Comparison of ENCODE assay signal across 8 cellular contexts in the genomic region with DNA sequence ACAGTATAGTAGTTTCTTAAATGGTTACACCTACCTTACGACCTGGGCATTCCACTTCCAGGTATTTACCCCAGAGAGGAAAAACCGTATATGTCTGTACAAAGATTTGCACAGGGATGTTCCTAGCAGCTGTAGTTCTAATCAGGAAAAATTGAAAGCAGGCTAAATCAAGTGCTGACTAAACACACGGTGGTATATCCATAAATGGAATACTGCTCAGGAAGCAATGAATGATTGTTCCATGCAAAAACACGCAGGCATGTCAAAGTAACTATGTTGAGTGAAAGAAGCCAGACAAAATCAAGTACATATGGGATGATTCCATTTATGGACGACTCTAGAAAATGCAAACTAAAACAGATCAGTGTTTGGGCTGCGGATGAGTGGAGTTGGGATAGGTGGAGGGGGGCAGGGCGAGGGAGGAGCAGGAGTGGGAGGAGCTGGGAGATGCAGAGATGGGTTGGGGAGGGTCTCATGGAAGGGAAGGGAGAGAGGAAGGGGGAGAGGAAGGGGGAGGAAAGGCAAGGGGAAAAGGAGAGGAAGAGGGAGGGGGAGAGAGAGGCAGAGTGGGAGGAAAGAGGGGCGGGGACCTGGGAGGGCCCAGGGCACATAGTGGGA. TPM values are rescaled to one million over a fixed set of nuclear protein-coding genes. Genes with fewer than 3 reads are reported as not detected.
DNase-seq lines count a peak whose midpoint lies in the region; ATAC-seq and TF ChIP-seq lines count a peak whose summit lies in the region.

No MANE protein-coding gene starts in this region.

- TF ChIP-seq EP300 in gastroesophageal sphincter (IDR thresholded peaks at IDR 0.05) = no peak

- ATAC-seq in activated CD8-positive, alpha-beta T cell treated with anti-CD3 and anti-CD28 coated beads for 36 hours = no peak
- ATAC-seq in gastroesophageal sphincter (peak; percentile 4), GM19463 (IDR thresholded peaks at IDR 0.05; ENCODE audit: unreplicated experiment) (no peak)
- no peak for ATAC-seq in stimulated activated memory B cell treated with anti-CD40 and anti-IgM and Interleukin-4, amounts not matched to agents 10 μg/mL and 1 μg/mL and 100 μg/mL, for 72 hours

- peaks cover 0 to 38% (median 0%) of the 10 kb centered on the region in 3 donors for H3K4me1 ChIP-seq in gastroesophageal sphincter

- POLR2A ChIA-PET in activated CD8-positive, alpha-beta T cell treated with anti-CD3 and anti-CD28 coated beads for 36 hours (lab: Charles Lee) = no interaction called here

- peaks cover 0 to 4% (median 0%) of the 10 kb centered on the region in 3 donors for H3K9me3 ChIP-seq in gastroesophageal sphincter

- no peak for TF ChIP-seq CTCF in HFF-Myc (IDR thresholded peaks at IDR 0.05; ENCODE audit: low read depth, low read length, missing control alignments)
- no peak for TF ChIP-seq CTCF in activated CD8-positive, alpha-beta T cell treated with anti-CD3 and anti-CD28 coated beads for 36 hours (IDR thresholded peaks at IDR 0.05)
- TF ChIP-seq CTCF in gastroesophageal sphincter (IDR thresholded peaks at IDR 0.05) = no peak

- H3K27me3 Mint-ChIP-seq in activated CD8-positive, alpha-beta T cell treated with anti-CD3 and anti-CD28 coated beads for 36 hours = no peaks in the 10 kb centered on the region
- H3K27me3 Mint-ChIP-seq in stimulated activated memory B cell treated with anti-CD40 and anti-IgM and Interleukin-4, amounts not matched to agents 10 μg/mL and 1 μg/mL and 100 μg/mL, for 72 hours = no peaks in the 10 kb centered on the region

- peaks cover 20% of the 10 kb centered on the region for H3K4me1 Mint-ChIP-seq in activated CD8-positive, alpha-beta T cell treated with anti-CD3 and anti-CD28 coated beads for 36 hours (ENCODE audit: low read depth)
- peaks cover 30% of the 10 kb centered on the region for H3K4me1 Mint-ChIP-seq in stimulated activated memory B cell treated with anti-CD40 and anti-IgM and Interleukin-4, amounts not matched to agents 10 μg/mL and 1 μg/mL and 100 μg/mL, for 72 hours

- H3K27me3 ChIP-seq in gastroesophageal sphincter = no peaks in the 10 kb centered on the region

- TF ChIP-seq POLR2A in gastroesophageal sphincter (IDR thresholded peaks at IDR 0.05) = no peak

- H3K36me3 Mint-ChIP-seq in activated CD8-positive, alpha-beta T cell treated with anti-CD3 and anti-CD28 coated beads for 36 hours (ENCODE audit: low read depth) = no peaks in the 10 kb centered on the region
- H3K36me3 Mint-ChIP-seq in stimulated activated memory B cell treated with anti-CD40 and anti-IgM and Interleukin-4, amounts not matched to agents 10 μg/mL and 1 μg/mL and 100 μg/mL, for 72 hours = no peaks in the 10 kb centered on the region

- H3K9me3 Mint-ChIP-seq in activated CD8-positive, alpha-beta T cell treated with anti-CD3 and anti-CD28 coated beads for 36 hours = peaks cover 3% of the 10 kb centered on the region
- H3K9me3 Mint-ChIP-seq in stimulated activated memory B cell treated with anti-CD40 and anti-IgM and Interleukin-4, amounts not matched to agents 10 μg/mL and 1 μg/mL and 100 μg/mL, for 72 hours = peaks cover 7% of the 10 kb centered on the region

- CTCF ChIA-PET in activated CD8-positive, alpha-beta T cell treated with anti-CD3 and anti-CD28 coated beads for 36 hours (lab: Charles Lee) = no interaction called here

- peak overlapping the region; percentile 30 to 99 (median 98) for H3K27ac ChIP-seq in gastroesophageal sphincter

- peak overlapping the region; percentile 56 for H3K4me3 ChIP-seq in HFF-Myc (replicated peaks; ENCODE audit: low read depth, low read length)
- peak overlapping the region; percentile 39 to 81 for H3K4me3 ChIP-seq in gastroesophageal sphincter

- 2 to 11% methylated on average over 6 to 7 of the region's 8 CpGs for WGBS in gastroesophageal sphincter (ENCODE audit: low coverage in 1 of 2), 2 donors

- DNase-seq in HFF-Myc (ENCODE audit: extremely low read depth, low read depth) = no peak
- DNase-seq in activated CD8-positive, alpha-beta T cell treated with anti-CD3 and anti-CD28 coated beads for 36 hours = no peak
- DNase-seq in medulla oblongata (ENCODE audit: extremely low spot score) = no peak
- DNase-seq in T1000 (lab: John Stamatoyannopoulos, UW) = no peak
- DNase-seq in activated CD8-positive, alpha-beta memory T cell treated with anti-CD3 and anti-CD28 coated beads, Interleukin-2, amount 50 U/mL, for 4 hours = no peak

- peak overlapping the region; percentile 71 for H3K4me3 Mint-ChIP-seq in activated CD8-positive, alpha-beta T cell treated with anti-CD3 and anti-CD28 coated beads for 36 hours
- peak overlapping the region; percentile 85 for H3K4me3 Mint-ChIP-seq in stimulated activated memory B cell treated with anti-CD40 and anti-IgM and Interleukin-4, amounts not matched to agents 10 μg/mL and 1 μg/mL and 100 μg/mL, for 72 hours

- intact Hi-C loops in activated CD8-positive, alpha-beta T cell treated with anti-CD3 and anti-CD28 coated beads for 36 hours (cut with micrococcal nuclease) = no loop called here

- no peaks in the 10 kb centered on the region for H3K36me3 ChIP-seq in gastroesophageal sphincter

- H3K27ac Mint-ChIP-seq in activated CD8-positive, alpha-beta T cell treated with anti-CD3 and anti-CD28 coated beads for 36 hours = peak overlapping the region; percentile 71
- peak overlapping the region; percentile 89 for H3K27ac Mint-ChIP-seq in stimulated activated memory B cell treated with anti-CD40 and anti-IgM and Interleukin-4, amounts not matched to agents 10 μg/mL and 1 μg/mL and 100 μg/mL, for 72 hours

RNA-seq across cellular contexts. Expression of gene MSRB2, which starts 0.5 kb away (rescaled TPM):
- total RNA-seq in activated CD8-positive, alpha-beta T cell treated with anti-CD3 and anti-CD28 coated beads for 36 hours = 1 to 10 TPM; 6.9 to 9.1 TPM
- total RNA-seq in gastroesophageal sphincter = 10 to 100 TPM; 37.3 to 54.9 (median 42.8) TPM
